8 cellular contexts compared by ENCODE assay signal in genomic region chr20:35883778-35884540, GRCh38.
A peak's percentile ranks its signal among the peaks of the same experiment; 100 is the strongest.
DNase-seq lines count a peak whose midpoint lies in the region; ATAC-seq and TF ChIP-seq lines count a peak whose summit lies in the region.

No MANE protein-coding gene starts in this region.

- peak; percentile 65 for TF ChIP-seq CTCF in AG04450 (IDR thresholded peaks at IDR 0.05; ENCODE audit: low read depth, low read length)

- peaks cover 6% of the 10 kb centered on the region for H3K36me3 ChIP-seq in effector memory CD4-positive, alpha-beta T cell (ENCODE audit: control insufficient read depth, insufficient read depth, low read length)
- H3K36me3 ChIP-seq in mesodermal cell (ENCODE audit: control insufficient read depth, insufficient read depth, low read length) = peaks cover 12% of the 10 kb centered on the region

- no peaks in the 10 kb centered on the region for H3K4me1 ChIP-seq in effector memory CD4-positive, alpha-beta T cell (ENCODE audit: control insufficient read depth, insufficient read depth, low read length, poor library complexity, severe bottlenecking)
- peaks cover 11% of the 10 kb centered on the region for H3K4me1 ChIP-seq in mesodermal cell (ENCODE audit: control insufficient read depth, insufficient read depth, low read length, poor library complexity, severe bottlenecking)

- H3K27me3 ChIP-seq in AG04450 (ENCODE audit: control insufficient read depth, insufficient read depth, low read length) = no peaks in the 10 kb centered on the region
- no peaks in the 10 kb centered on the region for H3K27me3 ChIP-seq in effector memory CD4-positive, alpha-beta T cell (replicated peaks; ENCODE audit: control insufficient read depth, insufficient read depth, low read length, poor library complexity, severe bottlenecking)

- DNase-seq in AG04450 (ENCODE audit: low read depth, low spot score) (peak; percentile 98), GM19240 (ENCODE audit: insufficient read length, low spot score) (peak; percentile 41), NCI-H526 (lab: John Stamatoyannopoulos, UW) (peak; percentile 61 to 78)
- peak; percentile 18 to 30 for DNase-seq in activated CD8-positive, alpha-beta memory T cell treated with anti-CD3 and anti-CD28 coated beads for 1 hour (ENCODE audit: extremely low read depth in 1 of 2, low read depth in 1 of 2)
- DNase-seq in effector memory CD4-positive, alpha-beta T cell = peak; percentile 5 to 30 (median 22)
- peak; percentile 6 for DNase-seq in stimulated activated CD8-positive, alpha-beta memory T cell treated with anti-CD3 and anti-CD28 coated beads, Interleukin-15, amount 100 ng/mL, for 1 hour (ENCODE audit: low read depth)

- H3K4me3 ChIP-seq in AG04450 (ENCODE audit: low read depth, low read length) = peak overlapping the region; percentile 48
- H3K4me3 ChIP-seq in effector memory CD4-positive, alpha-beta T cell (ENCODE audit: insufficient read depth, low read depth, low read length, poor library complexity, severe bottlenecking) = no peak overlapping the region
- no peak overlapping the region for H3K4me3 ChIP-seq in mesodermal cell (ENCODE audit: extremely low read depth, insufficient read depth, low read length, poor library complexity, severe bottlenecking)

- CTCF ChIA-PET in AG04450 (lab: Charles Lee) = interaction anchor here (0.6 to 1.9 kb wide), 10 partner anchors 9 to 222 kb away, joined by 3 to 9 read pairs (median 4); partner anchors contain the start of genes RBM39 and SCAND1

- H3K27ac ChIP-seq in AG04450 (ENCODE audit: low read depth, low read length) (peak overlapping the region; percentile 99), mesodermal cell (ENCODE audit: low read depth, low read length, severe bottlenecking) (peak overlapping the region; percentile 96)
- no peak overlapping the region for H3K27ac ChIP-seq in effector memory CD4-positive, alpha-beta T cell (ENCODE audit: insufficient read depth, low read length, poor library complexity, severe bottlenecking)

- ATAC-seq in HG03469 (IDR thresholded peaks at IDR 0.05; ENCODE audit: unreplicated experiment) = no peak

- H3K9me3 ChIP-seq in AG04450 (ENCODE audit: control insufficient read depth, insufficient read depth, low read length) = no peaks in the 10 kb centered on the region
- no peaks in the 10 kb centered on the region for H3K9me3 ChIP-seq in effector memory CD4-positive, alpha-beta T cell (ENCODE audit: control insufficient read depth, low read length)
- no peaks in the 10 kb centered on the region for H3K9me3 ChIP-seq in mesodermal cell (ENCODE audit: control insufficient read depth, low read length)

- POLR2A ChIA-PET in AG04450 (lab: Yijun Ruan, JAX) = interaction anchor here (0.5 to 3.2 kb wide), 13 partner anchors 8 to 184 kb away, joined by 3 to 34 read pairs (median 3); partner anchors contain the start of genes NFS1, PHF20, RBM39 and ROMO1

- WGBS in mesodermal cell (ENCODE audit: insufficient coverage in 2 of 2), 2 experiments = 52 to 61% methylated on average over 8 of the region's 10 CpGs

Comparison
In these comparisons a context has a peak if more than half of its experiments do, and no peak if none do; other contexts are left out.
1. DNase-seq: peak in every context shown above with its lines; median percentile 98 in AG04450; 70 in NCI-H526; 41 in GM19240; 24 in activated CD8-positive, alpha-beta memory T cell treated with anti-CD3 and anti-CD28 coated beads for 1 hour; 22 in effector memory CD4-positive, alpha-beta T cell; 6 in stimulated activated CD8-positive, alpha-beta memory T cell treated with anti-CD3 and anti-CD28 coated beads, Interleukin-15, amount 100 ng/mL, for 1 hour.